13 cellular contexts compared by ENCODE assay signal in the genomic region with DNA sequence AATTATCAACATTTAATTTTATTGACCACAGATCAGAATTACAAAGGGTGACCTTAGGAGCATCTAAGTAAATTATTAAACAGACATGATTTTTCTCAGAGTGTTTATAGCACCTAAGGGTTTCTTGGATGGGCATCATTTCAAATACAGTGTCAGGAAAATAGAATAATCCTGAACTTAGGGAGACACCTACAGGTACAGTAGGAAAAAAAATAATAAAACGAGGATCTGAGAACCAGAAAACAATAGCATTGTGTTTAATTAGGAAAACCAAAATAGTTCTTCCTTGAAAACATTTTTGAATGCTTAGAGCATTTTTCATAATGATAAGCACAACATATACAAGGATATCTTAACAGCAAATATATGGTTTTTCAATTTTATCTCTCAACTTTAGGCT. TPM values are rescaled to one million over a fixed set of nuclear protein-coding genes. Genes with fewer than 3 reads are reported as not detected.
DNase-seq lines count a peak whose midpoint lies in the region; ATAC-seq and TF ChIP-seq lines count a peak whose summit lies in the region.
"Had no signal": no experiment of that assay in that cellular context is flagged by ENCODE, and none has a peak within 500 bp of the region (broad histone marks: within the 10 kb centered on the region; RNA-seq: fewer than 3 reads in every experiment).

No MANE protein-coding gene starts in this region.

- H3K27ac ChIP-seq in RWPE1, result no peak overlapping the region
- peak overlapping the region; percentile 7 for H3K27ac ChIP-seq in foreskin keratinocyte
- H3K27ac ChIP-seq in heart right ventricle, result no peak overlapping the region

- no peak overlapping the region for H3K27ac Mint-ChIP-seq in activated T-cell treated with anti-CD3 and anti-CD28 coated beads, Interleukin-2, amount 50 U/mL, for 72 hours
- H3K27ac Mint-ChIP-seq: activated naive CD4-positive, alpha-beta T cell treated with anti-CD3 and anti-CD28 coated beads for 36 hours had no signal

- CTCF ChIA-PET in RWPE1 (lab: Yijun Ruan, JAX), result no interaction called here

- H3K4me3 ChIP-seq in heart right ventricle, result no peak overlapping the region

- H3K9me3 Mint-ChIP-seq in activated T-cell treated with anti-CD3 and anti-CD28 coated beads, Interleukin-2, amount 50 U/mL, for 72 hours, result no peaks in the 10 kb centered on the region
- H3K9me3 Mint-ChIP-seq: activated naive CD4-positive, alpha-beta T cell treated with anti-CD3 and anti-CD28 coated beads for 36 hours had no signal

- no peak overlapping the region for H3K4me3 Mint-ChIP-seq in activated T-cell treated with anti-CD3 and anti-CD28 coated beads, Interleukin-2, amount 50 U/mL, for 72 hours
- H3K4me3 Mint-ChIP-seq: activated naive CD4-positive, alpha-beta T cell treated with anti-CD3 and anti-CD28 coated beads for 36 hours had no signal

- H3K4me1 ChIP-seq in foreskin keratinocyte (no peaks in the 10 kb centered on the region), heart right ventricle (no peaks in the 10 kb centered on the region)

- in situ Hi-C loops in Caki2 (cut with HindIII; ENCODE audit: low pct_unique_long_range_greater_than_20kb, low sequenced_read_pairs), result no loop called here

- intact Hi-C loops in heart right ventricle (cut with DNase I), result no loop called here

- no peak for TF ChIP-seq POLR2A in GM18505 (IDR thresholded peaks at IDR 0.05; ENCODE audit: borderline replicate concordance, extremely low read depth, insufficient read depth, insufficient read length)

- H3K36me3 Mint-ChIP-seq in activated T-cell treated with anti-CD3 and anti-CD28 coated beads, Interleukin-2, amount 50 U/mL, for 72 hours (ENCODE audit: insufficient read depth in 2 of 2), result no peaks in the 10 kb centered on the region

- no peaks in the 10 kb centered on the region for H3K9me3 ChIP-seq in heart right ventricle

- no peaks in the 10 kb centered on the region for H3K27me3 ChIP-seq in foreskin keratinocyte
- no peaks in the 10 kb centered on the region for H3K27me3 ChIP-seq in heart right ventricle

- H3K27me3 Mint-ChIP-seq in activated T-cell treated with anti-CD3 and anti-CD28 coated beads, Interleukin-2, amount 50 U/mL, for 72 hours (ENCODE audit: low read depth), result peaks cover 6% of the 10 kb centered on the region

- DNase-seq in Caki2 (ENCODE audit: low read depth) (peak; percentile 8), HT1080 (ENCODE audit: low read depth) (peak; percentile 1), RWPE1 (ENCODE audit: low spot score) (peak; percentile 20), foreskin keratinocyte (peak in 1 of 2 donors; percentile 39), hypothalamus (lab: John Stamatoyannopoulos, UW) (no peak), heart right ventricle (no peak)
- no peak for DNase-seq in activated T-cell treated with anti-CD3 and anti-CD28 coated beads, Interleukin-2, amount 50 U/mL, for 72 hours
- DNase-seq: activated CD4-positive, alpha-beta T cell treated with anti-CD3 and anti-CD28 coated beads for 4 hours; activated naive CD4-positive, alpha-beta T cell treated with anti-CD3 and anti-CD28 coated beads for 36 hours; NCI-H1092 treated with DMSO at 0.1 percent for 48 hours; RPMI8226; stimulated activated CD4-positive, alpha-beta T cell treated with anti-CD3 and anti-CD28 coated beads, Interleukin-4, amount 100 ng/mL, for 4 hours had no signal

- ATAC-seq in foreskin keratinocyte (no peak), GM18505 (IDR thresholded peaks at IDR 0.05; ENCODE audit: unreplicated experiment) (no peak), heart right ventricle (no peak)
- no peak for ATAC-seq in activated T-cell treated with anti-CD3 and anti-CD28 coated beads, Interleukin-2, amount 50 U/mL, for 72 hours (replicated peaks in 1 of 2)

- 44 to 47% methylated on average over 1 of the region's 1 CpG for WGBS in heart right ventricle, 2 donors

- POLR2A ChIA-PET in RWPE1 (lab: Yijun Ruan, JAX; ENCODE audit: low non-redundant PET), result no interaction called here

- TF ChIP-seq CTCF in RWPE1 (conservative IDR thresholded peaks at IDR 0.05; ENCODE audit: low read depth) (peak; percentile 25; the same call in 1 of the 2 replicates), foreskin keratinocyte (conservative IDR thresholded peaks at IDR 0.05) (peak; percentile 70), heart right ventricle (IDR thresholded peaks at IDR 0.05) (no peak)

- H3K4me1 Mint-ChIP-seq in activated T-cell treated with anti-CD3 and anti-CD28 coated beads, Interleukin-2, amount 50 U/mL, for 72 hours (ENCODE audit: low read depth), result no peaks in the 10 kb centered on the region

- H3K36me3 ChIP-seq in heart right ventricle, result peaks cover 0 to 5% (median 0%) of the 10 kb centered on the region in 9 donors

RNA-seq across cellular contexts. Expression of gene MMUT, which starts 39.2 kb away (rescaled TPM):
- total RNA-seq in Caki2 (2014; rRNA removed; shearing (Covaris generic); ENCODE audit: low replicate concordance), result 10.4 and 18.8 TPM in 2 replicates
- 7.2 and 8.6 TPM in 2 replicates for total RNA-seq in HT1080 (2014; rRNA removed; shearing (Covaris generic))
- 11.2 and 13.2 TPM in 2 replicates for polyA plus RNA-seq in HT1080 (2015; cell fraction: cytosol; rRNA removed)
- 35.2 and 36.0 TPM in 2 replicates for polyA plus RNA-seq in HT1080 (2015; cell fraction: nucleus; rRNA removed)
- total RNA-seq in foreskin keratinocyte (13.7 and 16.2 TPM in 2 replicates), heart right ventricle (10 to 100 TPM; 31.6 to 45.8 (median 40.4) TPM)
- polyA plus RNA-seq in foreskin keratinocyte (6.2 and 8.6 TPM in 2 replicates), heart right ventricle (10 to 100 TPM in 1 of 2 donors, 1 to 10 TPM in 1; 9.4 to 22.4 TPM)
- 10 to 100 TPM; 14.8 to 15.2 TPM for total RNA-seq in activated T-cell treated with anti-CD3 and anti-CD28 coated beads, Interleukin-2, amount 50 U/mL, for 72 hours

RNA-seq across cellular contexts. Expression of gene CENPQ, which starts 39.4 kb away (rescaled TPM):
- 9.8 and 14.4 TPM in 2 replicates for total RNA-seq in Caki2 (2014; rRNA removed; shearing (Covaris generic); ENCODE audit: low replicate concordance)
- total RNA-seq in HT1080 (2014; rRNA removed; shearing (Covaris generic)), result 10.2 and 10.9 TPM in 2 replicates
- 14.7 and 15.1 TPM in 2 replicates for polyA plus RNA-seq in HT1080 (2015; cell fraction: cytosol; rRNA removed)
- 14.0 and 14.3 TPM in 2 replicates for polyA plus RNA-seq in HT1080 (2015; cell fraction: nucleus; rRNA removed)
- total RNA-seq in foreskin keratinocyte (12.2 and 17.4 TPM in 2 replicates), heart right ventricle (1 to 10 TPM; 3.4 to 6.9 (median 4.8) TPM)
- polyA plus RNA-seq in foreskin keratinocyte (8.9 and 11.3 TPM in 2 replicates), heart right ventricle (1 to 10 TPM; 3.3 to 6.5 TPM)
- 10 to 100 TPM; 11.7 to 12.5 TPM for total RNA-seq in activated T-cell treated with anti-CD3 and anti-CD28 coated beads, Interleukin-2, amount 50 U/mL, for 72 hours

Comparison
In these comparisons a context has a peak if more than half of its experiments do, and no peak if none do; other contexts are left out.
1. DNase-seq: peak in Caki2 (single experiment), HT1080 (single experiment) and RWPE1 (single experiment); none in hypothalamus (0 of 51), activated T-cell treated with anti-CD3 and anti-CD28 coated beads, Interleukin-2, amount 50 U/mL, for 72 hours (0 of 2) and heart right ventricle (0 of 2).
2. CTCF ChIP-seq: peak in RWPE1 (single experiment) and foreskin keratinocyte (single experiment); none in heart right ventricle (0 of 9).